8 cellular contexts compared by ENCODE assay signal in the genomic region with DNA sequence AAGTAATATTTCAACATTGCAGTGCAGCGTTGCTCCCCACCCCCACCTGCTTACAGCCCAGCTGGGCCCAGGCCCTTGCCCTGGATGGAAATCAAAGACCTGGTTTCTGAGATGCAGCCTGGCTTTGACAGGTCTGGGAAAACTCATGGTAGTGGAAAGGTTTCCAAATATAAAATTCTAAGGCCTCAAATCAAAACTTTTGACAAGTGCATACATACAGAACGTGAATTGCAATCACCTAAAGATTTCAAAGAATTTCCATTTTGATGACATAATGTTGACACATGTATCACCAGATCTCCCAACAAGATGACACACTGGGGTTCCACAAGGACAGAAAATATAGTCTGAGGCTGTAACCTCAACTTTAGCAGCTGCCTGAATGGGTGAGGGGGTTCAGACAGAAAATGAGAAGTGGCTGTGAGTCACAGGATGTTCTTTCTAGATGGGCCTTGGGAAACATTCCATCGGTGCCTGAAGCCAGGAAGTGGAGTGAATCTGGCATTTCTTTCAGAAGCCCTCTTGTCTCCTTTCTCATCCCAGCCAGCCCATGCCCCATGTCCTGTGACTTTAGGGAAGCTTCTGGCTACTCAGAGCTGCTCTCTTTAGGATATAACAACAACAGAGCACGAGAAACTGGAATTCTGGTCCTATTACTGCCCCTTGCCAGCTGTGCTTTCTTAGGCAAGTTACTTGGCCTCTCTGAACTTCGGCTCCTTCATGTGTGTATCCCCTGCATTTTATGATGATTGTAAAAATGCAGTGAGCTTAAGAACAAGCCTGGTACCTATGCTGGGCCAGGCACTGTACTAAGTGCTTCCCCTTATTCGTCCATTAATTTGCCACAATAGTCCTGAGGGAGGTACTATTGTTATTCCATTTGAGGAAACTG. TPM values are rescaled to one million over a fixed set of nuclear protein-coding genes. Genes with fewer than 3 reads are reported as not detected.
DNase-seq lines count a peak whose midpoint lies in the region; ATAC-seq lines count a peak whose summit lies in the region.

No MANE protein-coding gene starts in this region.

- H3K4me3 Mint-ChIP-seq in activated T-helper 17 cell treated with anti-CD3 and anti-CD28 coated beads, Interleukin-2, amount 50 U/mL, for 72 hours = no peak overlapping the region

- H3K9me3 Mint-ChIP-seq in activated T-helper 17 cell treated with anti-CD3 and anti-CD28 coated beads, Interleukin-2, amount 50 U/mL, for 72 hours = no peaks in the 10 kb centered on the region

- no peaks in the 10 kb centered on the region for H3K4me1 Mint-ChIP-seq in activated T-helper 17 cell treated with anti-CD3 and anti-CD28 coated beads, Interleukin-2, amount 50 U/mL, for 72 hours

- peaks cover 3% of the 10 kb centered on the region for H3K36me3 Mint-ChIP-seq in activated T-helper 17 cell treated with anti-CD3 and anti-CD28 coated beads, Interleukin-2, amount 50 U/mL, for 72 hours (ENCODE audit: low read depth)

- ATAC-seq in activated T-helper 17 cell treated with anti-CD3 and anti-CD28 coated beads, Interleukin-2, amount 50 U/mL, for 72 hours (replicated peaks) = peak; percentile 59

- no peaks in the 10 kb centered on the region for H3K27me3 Mint-ChIP-seq in activated T-helper 17 cell treated with anti-CD3 and anti-CD28 coated beads, Interleukin-2, amount 50 U/mL, for 72 hours

- DNase-seq in HK-2 (ENCODE audit: unreplicated experiment) (peak; percentile 80), hepatic stellate cell (ENCODE audit: low spot score) (peak; percentile 84), smooth muscle cell of the brain vasculature (ENCODE audit: low read depth, low spot score) (peak; percentile 71), activated T-cell treated with anti-CD3 and anti-CD28 coated beads for 4 hours (no peak), SK-N-DZ (ENCODE audit: low spot score) (no peak), activated gamma-delta T cell (lab: John Stamatoyannopoulos, UW) (no peak), NCI-H748 (lab: John Stamatoyannopoulos, UW; ENCODE audit: unreplicated experiment) (no peak)

- H3K27ac Mint-ChIP-seq in activated T-helper 17 cell treated with anti-CD3 and anti-CD28 coated beads, Interleukin-2, amount 50 U/mL, for 72 hours = no peak overlapping the region

RNA-seq across cellular contexts. Expression of gene ABCA1, which starts 54.8 kb away (rescaled TPM):
- total RNA-seq in activated T-helper 17 cell treated with anti-CD3 and anti-CD28 coated beads, Interleukin-2, amount 50 U/mL, for 72 hours = 1 to 10 TPM; 4.3 to 5.4 TPM
- polyA plus RNA-seq in SK-N-DZ (2014; cell fraction: cytosol; rRNA removed) = 3.8 and 5.6 TPM in 2 replicates
- polyA plus RNA-seq in SK-N-DZ (2014; cell fraction: nucleus; rRNA removed) = 6.6 and 10.4 TPM in 2 replicates

Comparison
In these comparisons a context has a peak if more than half of its experiments do, and no peak if none do; other contexts are left out.
1. DNase-seq: peak in HK-2 (single experiment), hepatic stellate cell (single experiment) and smooth muscle cell of the brain vasculature (single experiment); none in activated T-cell treated with anti-CD3 and anti-CD28 coated beads for 4 hours (single experiment), SK-N-DZ (single experiment), activated gamma-delta T cell (single experiment) and NCI-H748 (single experiment).